In genomic region chr21:21309510-21309909, GRCh38 we compare ENCODE assay signal across 20 cellular contexts.
DNase-seq lines count a peak whose midpoint lies in the region; ATAC-seq and TF ChIP-seq lines count a peak whose summit lies in the region.
"Had no signal": no experiment of that assay in that cellular context is flagged by ENCODE, and none has a peak within 500 bp of the region (broad histone marks: within the 10 kb centered on the region; RNA-seq: fewer than 3 reads in every experiment).

No MANE protein-coding gene starts in this region.

- H3K4me1 ChIP-seq in DND-41 (ENCODE audit: insufficient read depth, low read length): no peaks in the 10 kb centered on the region
- no peaks in the 10 kb centered on the region for H3K4me1 ChIP-seq in neuron (ENCODE audit: insufficient read depth, low read length)
- H3K4me1 ChIP-seq in foreskin keratinocyte: no peaks in the 10 kb centered on the region
- H3K4me1 ChIP-seq: BLaER1, Caco-2 had no signal

- H3K4me3 ChIP-seq in DND-41 (ENCODE audit: low read depth in 1 of 2, low read length in 2 of 2) (no peak overlapping the region), neuron (ENCODE audit: low read length) (no peak overlapping the region)
- H3K4me3 ChIP-seq: BLaER1, GM12878, GM23248 had no signal

- DNase-seq in DND-41: no peak
- no peak for DNase-seq in left lobe of liver (ENCODE audit: low spot score)
- peak; percentile 24 for DNase-seq in superior temporal gyrus (ENCODE audit: extremely low spot score)
- DNase-seq in HuH-7 (ENCODE audit: low spot score): no peak
- no peak for DNase-seq in foreskin keratinocyte
- no peak for DNase-seq in GM19238 (ENCODE audit: insufficient read length, low spot score)
- DNase-seq: Caco-2; CD4-positive, CD25-positive, alpha-beta regulatory T cell; CD8-positive, alpha-beta T cell; DMS153; EL; GDM1; GM23248; H7; HCEC 1CT had no signal

- no peak for ATAC-seq in DND-41 (ENCODE audit: insufficient read depth, low read depth)
- ATAC-seq in left lobe of liver: peak; percentile 83
- ATAC-seq in foreskin keratinocyte: no peak
- ATAC-seq: CD8-positive, alpha-beta T cell; GM12878 had no signal

- no peak for TF ChIP-seq CTCF in DND-41 (IDR thresholded peaks at IDR 0.05; ENCODE audit: borderline replicate concordance, extremely low read depth, low read length, poor library complexity, severe bottlenecking)
- no peak for TF ChIP-seq CTCF in foreskin keratinocyte (conservative IDR thresholded peaks at IDR 0.05)

- H3K79me2 ChIP-seq in DND-41 (ENCODE audit: insufficient read depth, low read length): no peaks in the 10 kb centered on the region

- H3K27me3 ChIP-seq in DND-41 (ENCODE audit: insufficient read depth, low read length, poor library complexity): no peaks in the 10 kb centered on the region
- H3K27me3 ChIP-seq in neuron (ENCODE audit: insufficient read depth, low read length): no peaks in the 10 kb centered on the region
- no peaks in the 10 kb centered on the region for H3K27me3 ChIP-seq in foreskin keratinocyte
- H3K27me3 ChIP-seq: BLaER1 had no signal

- H2AFZ ChIP-seq in DND-41 (ENCODE audit: low read depth, low read length): peak overlapping the region; percentile 21; the same call in 1 of the 2 replicates
- peak overlapping the region; percentile 55 for H2AFZ ChIP-seq in neuron (ENCODE audit: low read depth, low read length)
- H2AFZ ChIP-seq: GM23248 had no signal

- no peak overlapping the region for H3K4me2 ChIP-seq in DND-41 (ENCODE audit: insufficient read depth, low read length)
- H3K4me2 ChIP-seq: BLaER1 had no signal

- H4K20me1 ChIP-seq in DND-41 (ENCODE audit: insufficient read depth, low read length): no peaks in the 10 kb centered on the region
- H4K20me1 ChIP-seq: BLaER1 had no signal

- H3K36me3 ChIP-seq in DND-41 (ENCODE audit: insufficient read depth, low read length): no peaks in the 10 kb centered on the region
- no peaks in the 10 kb centered on the region for H3K36me3 ChIP-seq in neuron (ENCODE audit: insufficient read depth, low read length)
- H3K36me3 ChIP-seq: BLaER1 had no signal

- H3K9me3 ChIP-seq in DND-41 (ENCODE audit: insufficient read depth, low read length, severe bottlenecking) (no peaks in the 10 kb centered on the region), neuron (ENCODE audit: low read length) (no peaks in the 10 kb centered on the region)
- H3K9me3 ChIP-seq: BLaER1, Caco-2 had no signal

- no peak overlapping the region for H3K27ac ChIP-seq in DND-41 (ENCODE audit: low read length)
- no peak overlapping the region for H3K27ac ChIP-seq in foreskin keratinocyte
- H3K27ac ChIP-seq: 22Rv1, BLaER1, C4-2B, GM23248 had no signal

- H3K9ac ChIP-seq in DND-41 (ENCODE audit: low read depth, low read length): no peak overlapping the region
- H3K9ac ChIP-seq: BLaER1, GM23248 had no signal
